ENCODE assay signal across 3 cellular contexts in genomic region chr4:93830090-93830818, GRCh38.
TF ChIP-seq lines count a peak whose summit lies in the region.

No MANE protein-coding gene starts in this region.

TF ChIP-seq in A549, 52 proteins besides CTCF, POLR2A, EP300 and RAD21:
- TF ChIP-seq SMC3 (IDR thresholded peaks at IDR 0.05) (no peak), REST (IDR thresholded peaks at IDR 0.05) (no peak), RARB (CRISPR knock-in tag; IDR thresholded peaks at IDR 0.05) (no peak), POLR2AphosphoS2 (conservative IDR thresholded peaks at IDR 0.05; ENCODE audit: low read length) (no peak), ATOH8 (CRISPR knock-in tag; IDR thresholded peaks at IDR 0.05; ENCODE audit: low read depth) (no peak), PBX3 (IDR thresholded peaks at IDR 0.05) (no peak), CBX2 (IDR thresholded peaks at IDR 0.05; ENCODE audit: borderline replicate concordance, low read depth) (no peak), HES2 (IDR thresholded peaks at IDR 0.05) (no peak), ELK1 (IDR thresholded peaks at IDR 0.05; ENCODE audit: low read depth, low read length) (no peak), MAZ (IDR thresholded peaks at IDR 0.05; ENCODE audit: borderline replicate concordance, low read depth, low read length) (no peak), HEYL (CRISPR knock-in tag; IDR thresholded peaks at IDR 0.05) (no peak)

TF ChIP-seq in HEK293, 187 proteins besides CTCF, POLR2A, EP300 and RAD21 (continues in another document):
- TF ChIP-seq IKZF3 (tag by site-specific recombination; IDR thresholded peaks at IDR 0.05) (no peak), ZNF132 (tag by site-specific recombination; IDR thresholded peaks at IDR 0.05; ENCODE audit: borderline replicate concordance) (no peak), ZNF157 (tag by site-specific recombination; IDR thresholded peaks at IDR 0.05) (no peak), ZNF404 (tag by site-specific recombination; IDR thresholded peaks at IDR 0.05) (no peak), ZNF280C (tag by site-specific recombination; IDR thresholded peaks at IDR 0.05) (no peak), ZNF558 (tag by site-specific recombination; IDR thresholded peaks at IDR 0.05) (no peak), ZNF510 (tag by site-specific recombination; IDR thresholded peaks at IDR 0.05; ENCODE audit: insufficient replicate concordance) (no peak), PRDM2 (tag by site-specific recombination; IDR thresholded peaks at IDR 0.05; ENCODE audit: borderline replicate concordance) (no peak), ZNF280D (tag by site-specific recombination; IDR thresholded peaks at IDR 0.05) (no peak)

TF ChIP-seq in H1, 55 proteins besides CTCF, POLR2A, EP300 and RAD21:
- TF ChIP-seq GABPA (IDR thresholded peaks at IDR 0.05; ENCODE audit: borderline replicate concordance, insufficient read depth, low read length) (no peak), SP4 (IDR thresholded peaks at IDR 0.05; ENCODE audit: low read length) (no peak), EGR1 (IDR thresholded peaks at IDR 0.05; ENCODE audit: borderline replicate concordance, low read depth, low read length) (no peak), SUZ12 (IDR thresholded peaks at IDR 0.05; ENCODE audit: low read length) (peak; percentile 90), EZH2 (IDR thresholded peaks at IDR 0.05; ENCODE audit: low read depth, low read length, severe bottlenecking) (peak; percentile 83), CEBPB (IDR thresholded peaks at IDR 0.05; ENCODE audit: low read depth, low read length) (no peak), SIN3A (conservative IDR thresholded peaks at IDR 0.05 in 1 of 2, IDR thresholded peaks at IDR 0.05 in 1 of 2; ENCODE audit: low read depth in 1 of 2, low read length in 2 of 2) (no peak), RNF2 (IDR thresholded peaks at IDR 0.05; ENCODE audit: borderline replicate concordance, low read depth, low read length, missing control alignments, poor library complexity, severe bottlenecking) (peak; percentile 95), YY1 (IDR thresholded peaks at IDR 0.05; ENCODE audit: low read depth, low read length) (no peak), TAF1 (IDR thresholded peaks at IDR 0.05; ENCODE audit: low read depth, low read length) (no peak), SP1 (IDR thresholded peaks at IDR 0.05; ENCODE audit: low read depth, low read length) (0 out of 2 replicates have a peak, but pooled peaks have one; percentile 0), CBX8 (IDR thresholded peaks at IDR 0.05; ENCODE audit: borderline replicate concordance, low read depth, low read length) (peak; percentile 85; the same call in 1 of the 2 replicates)
